Comparison of ENCODE assay signal across 1 cellular context in the genomic region with DNA sequence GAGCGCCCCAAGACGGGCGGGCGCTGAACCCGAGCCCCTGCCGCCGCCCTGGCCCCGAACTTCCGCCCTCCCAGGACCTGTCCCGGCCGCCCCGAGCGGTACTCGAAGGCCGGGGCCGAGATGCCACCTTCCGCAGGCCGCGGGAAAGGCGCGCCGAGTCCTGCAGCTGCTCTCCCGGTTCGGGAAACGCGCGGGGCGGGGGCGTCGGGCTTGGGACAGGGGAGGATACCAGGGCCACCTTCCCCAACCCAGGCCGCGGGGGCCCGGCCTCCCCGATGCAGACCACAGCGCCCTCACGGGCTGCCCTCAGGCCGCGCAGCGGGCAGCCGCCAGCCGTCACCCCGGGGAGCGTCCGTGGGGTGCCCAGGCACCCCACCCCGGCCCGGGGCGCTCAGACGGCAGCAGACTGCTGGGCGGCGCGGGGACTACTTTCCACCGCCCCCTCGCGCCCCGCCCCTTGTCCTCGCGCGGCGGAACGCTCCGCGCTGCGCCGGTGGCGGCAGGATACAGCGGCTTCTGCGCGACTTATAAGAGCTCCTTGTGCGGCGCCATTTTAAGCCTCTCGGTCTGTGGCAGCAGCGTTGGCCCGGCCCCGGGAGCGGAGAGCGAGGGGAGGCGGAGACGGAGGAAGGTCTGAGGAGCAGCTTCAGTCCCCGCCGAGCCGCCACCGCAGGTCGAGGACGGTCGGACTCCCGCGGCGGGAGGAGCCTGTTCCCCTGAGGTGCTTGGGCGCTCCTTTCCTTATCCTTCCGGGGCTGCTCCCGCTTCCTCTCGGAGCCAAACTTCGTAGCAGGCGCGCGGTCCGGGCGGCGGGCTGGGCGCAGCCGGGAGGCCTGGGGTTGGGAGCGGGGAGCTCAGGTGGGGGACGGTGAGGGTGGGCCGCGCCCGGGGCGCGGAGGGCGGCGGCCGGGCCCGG.
TF ChIP-seq lines count a peak whose summit lies in the region.

A gene (plus strand): TSS at position 556 of the 916 bp plus-strand sequence. CDS start 24,564 bp downstream, outside the sequence.

TF ChIP-seq in K562, 482 proteins besides CTCF, POLR2A, EP300 and RAD21 (continued from another document and continues in another):
- no peak for TF ChIP-seq CBFA2T2 (conservative IDR thresholded peaks at IDR 0.05)
- no peak for TF ChIP-seq ZNF3 (CRISPR knock-in tag; IDR thresholded peaks at IDR 0.05)
- TF ChIP-seq BRCA1 (IDR thresholded peaks at IDR 0.05): no peak
- TF ChIP-seq BRCA1 (CRISPR knock-in tag; IDR thresholded peaks at IDR 0.05): peak; percentile 48; the same call in 1 of the 2 replicates
- TF ChIP-seq MECOM (CRISPR knock-in tag; IDR thresholded peaks at IDR 0.05): no peak
- peak; percentile 69; the same call in 1 of the 2 replicates for TF ChIP-seq MED1 (CRISPR knock-in tag; IDR thresholded peaks at IDR 0.05; ENCODE audit: borderline replicate concordance)
- no peak; the same call in 1 of the 2 replicates for TF ChIP-seq ZBTB1 (CRISPR knock-in tag; IDR thresholded peaks at IDR 0.05; ENCODE audit: borderline replicate concordance, low read depth)
- no peak for TF ChIP-seq HDGF (IDR thresholded peaks at IDR 0.05)
- TF ChIP-seq POLR2H (tag; IDR thresholded peaks at IDR 0.05; ENCODE audit: low read depth): peak; percentile 95
- TF ChIP-seq, protein P1, sequence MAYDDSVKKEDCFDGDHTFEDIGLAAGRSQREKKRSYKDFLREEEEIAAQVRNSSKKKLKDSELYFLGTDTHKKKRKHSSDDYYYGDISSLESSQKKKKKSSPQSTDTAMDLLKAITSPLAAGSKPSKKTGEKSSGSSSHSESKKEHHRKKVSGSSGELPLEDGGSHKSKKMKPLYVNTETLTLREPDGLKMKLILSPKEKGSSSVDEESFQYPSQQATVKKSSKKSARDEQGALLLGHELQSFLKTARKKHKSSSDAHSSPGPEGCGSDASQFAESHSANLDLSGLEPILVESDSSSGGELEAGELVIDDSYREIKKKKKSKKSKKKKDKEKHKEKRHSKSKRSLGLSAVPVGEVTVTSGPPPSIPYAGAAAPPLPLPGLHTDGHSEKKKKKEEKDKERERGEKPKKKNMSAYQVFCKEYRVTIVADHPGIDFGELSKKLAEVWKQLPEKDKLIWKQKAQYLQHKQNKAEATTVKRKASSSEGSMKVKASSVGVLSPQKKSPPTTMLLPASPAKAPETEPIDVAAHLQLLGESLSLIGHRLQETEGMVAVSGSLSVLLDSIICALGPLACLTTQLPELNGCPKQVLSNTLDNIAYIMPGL (CRISPR knock-in tag; IDR thresholded peaks at IDR 0.05): peak; percentile 76
- no peak for TF ChIP-seq HNRNPH1 (optimal IDR thresholded peaks at IDR 0.05; ENCODE audit: low read depth, low read length)
- TF ChIP-seq TCF7 (IDR thresholded peaks at IDR 0.05; ENCODE audit: borderline replicate concordance): peak; percentile 45; the same call in 1 of the 2 replicates
- TF ChIP-seq ZNF175 (CRISPR knock-in tag; IDR thresholded peaks at IDR 0.05; ENCODE audit: low read depth): no peak
- TF ChIP-seq, protein P2, sequence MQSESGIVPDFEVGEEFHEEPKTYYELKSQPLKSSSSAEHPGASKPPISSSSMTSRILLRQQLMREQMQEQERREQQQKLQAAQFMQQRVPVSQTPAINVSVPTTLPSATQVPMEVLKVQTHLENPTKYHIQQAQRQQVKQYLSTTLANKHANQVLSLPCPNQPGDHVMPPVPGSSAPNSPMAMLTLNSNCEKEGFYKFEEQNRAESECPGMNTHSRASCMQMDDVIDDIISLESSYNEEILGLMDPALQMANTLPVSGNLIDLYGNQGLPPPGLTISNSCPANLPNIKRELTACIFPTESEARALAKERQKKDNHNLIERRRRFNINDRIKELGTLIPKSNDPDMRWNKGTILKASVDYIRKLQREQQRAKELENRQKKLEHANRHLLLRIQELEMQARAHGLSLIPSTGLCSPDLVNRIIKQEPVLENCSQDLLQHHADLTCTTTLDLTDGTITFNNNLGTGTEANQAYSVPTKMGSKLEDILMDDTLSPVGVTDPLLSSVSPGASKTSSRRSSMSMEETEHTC (IDR thresholded peaks at IDR 0.05): 0 out of 2 replicates have a peak, but pooled peaks have one; percentile 27
- TF ChIP-seq PHF21A (IDR thresholded peaks at IDR 0.05; ENCODE audit: borderline replicate concordance, low read depth): peak; percentile 86; the same call in 1 of the 2 replicates
- TF ChIP-seq, protein P3, sequence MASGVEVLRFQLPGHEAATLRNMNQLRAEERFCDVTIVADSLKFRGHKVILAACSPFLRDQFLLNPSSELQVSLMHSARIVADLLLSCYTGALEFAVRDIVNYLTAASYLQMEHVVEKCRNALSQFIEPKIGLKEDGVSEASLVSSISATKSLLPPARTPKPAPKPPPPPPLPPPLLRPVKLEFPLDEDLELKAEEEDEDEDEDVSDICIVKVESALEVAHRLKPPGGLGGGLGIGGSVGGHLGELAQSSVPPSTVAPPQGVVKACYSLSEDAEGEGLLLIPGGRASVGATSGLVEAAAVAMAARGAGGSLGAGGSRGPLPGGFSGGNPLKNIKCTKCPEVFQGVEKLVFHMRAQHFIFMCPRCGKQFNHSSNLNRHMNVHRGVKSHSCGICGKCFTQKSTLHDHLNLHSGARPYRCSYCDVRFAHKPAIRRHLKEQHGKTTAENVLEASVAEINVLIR (CRISPR knock-in tag; IDR thresholded peaks at IDR 0.05): 0 out of 2 replicates have a peak, but pooled peaks have one; percentile 45
- TF ChIP-seq, protein P4, sequence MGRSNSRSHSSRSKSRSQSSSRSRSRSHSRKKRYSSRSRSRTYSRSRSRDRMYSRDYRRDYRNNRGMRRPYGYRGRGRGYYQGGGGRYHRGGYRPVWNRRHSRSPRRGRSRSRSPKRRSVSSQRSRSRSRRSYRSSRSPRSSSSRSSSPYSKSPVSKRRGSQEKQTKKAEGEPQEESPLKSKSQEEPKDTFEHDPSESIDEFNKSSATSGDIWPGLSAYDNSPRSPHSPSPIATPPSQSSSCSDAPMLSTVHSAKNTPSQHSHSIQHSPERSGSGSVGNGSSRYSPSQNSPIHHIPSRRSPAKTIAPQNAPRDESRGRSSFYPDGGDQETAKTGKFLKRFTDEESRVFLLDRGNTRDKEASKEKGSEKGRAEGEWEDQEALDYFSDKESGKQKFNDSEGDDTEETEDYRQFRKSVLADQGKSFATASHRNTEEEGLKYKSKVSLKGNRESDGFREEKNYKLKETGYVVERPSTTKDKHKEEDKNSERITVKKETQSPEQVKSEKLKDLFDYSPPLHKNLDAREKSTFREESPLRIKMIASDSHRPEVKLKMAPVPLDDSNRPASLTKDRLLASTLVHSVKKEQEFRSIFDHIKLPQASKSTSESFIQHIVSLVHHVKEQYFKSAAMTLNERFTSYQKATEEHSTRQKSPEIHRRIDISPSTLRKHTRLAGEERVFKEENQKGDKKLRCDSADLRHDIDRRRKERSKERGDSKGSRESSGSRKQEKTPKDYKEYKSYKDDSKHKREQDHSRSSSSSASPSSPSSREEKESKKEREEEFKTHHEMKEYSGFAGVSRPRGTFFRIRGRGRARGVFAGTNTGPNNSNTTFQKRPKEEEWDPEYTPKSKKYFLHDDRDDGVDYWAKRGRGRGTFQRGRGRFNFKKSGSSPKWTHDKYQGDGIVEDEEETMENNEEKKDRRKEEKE (IDR thresholded peaks at IDR 0.05; ENCODE audit: borderline replicate concordance in 1 of 2, control insufficient read depth in 1 of 2, low read depth in 2 of 2, low read length in 1 of 2): 0 out of 4 replicates have a peak, but pooled peaks of 1 of the 2 experiments have one; percentile 53
- TF ChIP-seq ZNF778 (CRISPR knock-in tag; IDR thresholded peaks at IDR 0.05): no peak
- TF ChIP-seq, protein P5, sequence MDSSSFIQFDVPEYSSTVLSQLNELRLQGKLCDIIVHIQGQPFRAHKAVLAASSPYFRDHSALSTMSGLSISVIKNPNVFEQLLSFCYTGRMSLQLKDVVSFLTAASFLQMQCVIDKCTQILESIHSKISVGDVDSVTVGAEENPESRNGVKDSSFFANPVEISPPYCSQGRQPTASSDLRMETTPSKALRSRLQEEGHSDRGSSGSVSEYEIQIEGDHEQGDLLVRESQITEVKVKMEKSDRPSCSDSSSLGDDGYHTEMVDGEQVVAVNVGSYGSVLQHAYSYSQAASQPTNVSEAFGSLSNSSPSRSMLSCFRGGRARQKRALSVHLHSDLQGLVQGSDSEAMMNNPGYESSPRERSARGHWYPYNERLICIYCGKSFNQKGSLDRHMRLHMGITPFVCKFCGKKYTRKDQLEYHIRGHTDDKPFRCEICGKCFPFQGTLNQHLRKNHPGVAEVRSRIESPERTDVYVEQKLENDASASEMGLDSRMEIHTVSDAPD (CRISPR knock-in tag; IDR thresholded peaks at IDR 0.05): no peak
- TF ChIP-seq U2AF1 (optimal IDR thresholded peaks at IDR 0.05; ENCODE audit: low read depth, low read length): peak; percentile 99
- no peak for TF ChIP-seq ZNF121 (CRISPR knock-in tag; conservative IDR thresholded peaks at IDR 0.05)
- peak; percentile 59 for TF ChIP-seq BRD9 (IDR thresholded peaks at IDR 0.05; ENCODE audit: low read depth, partially characterized antibody)
- TF ChIP-seq, protein P6, sequence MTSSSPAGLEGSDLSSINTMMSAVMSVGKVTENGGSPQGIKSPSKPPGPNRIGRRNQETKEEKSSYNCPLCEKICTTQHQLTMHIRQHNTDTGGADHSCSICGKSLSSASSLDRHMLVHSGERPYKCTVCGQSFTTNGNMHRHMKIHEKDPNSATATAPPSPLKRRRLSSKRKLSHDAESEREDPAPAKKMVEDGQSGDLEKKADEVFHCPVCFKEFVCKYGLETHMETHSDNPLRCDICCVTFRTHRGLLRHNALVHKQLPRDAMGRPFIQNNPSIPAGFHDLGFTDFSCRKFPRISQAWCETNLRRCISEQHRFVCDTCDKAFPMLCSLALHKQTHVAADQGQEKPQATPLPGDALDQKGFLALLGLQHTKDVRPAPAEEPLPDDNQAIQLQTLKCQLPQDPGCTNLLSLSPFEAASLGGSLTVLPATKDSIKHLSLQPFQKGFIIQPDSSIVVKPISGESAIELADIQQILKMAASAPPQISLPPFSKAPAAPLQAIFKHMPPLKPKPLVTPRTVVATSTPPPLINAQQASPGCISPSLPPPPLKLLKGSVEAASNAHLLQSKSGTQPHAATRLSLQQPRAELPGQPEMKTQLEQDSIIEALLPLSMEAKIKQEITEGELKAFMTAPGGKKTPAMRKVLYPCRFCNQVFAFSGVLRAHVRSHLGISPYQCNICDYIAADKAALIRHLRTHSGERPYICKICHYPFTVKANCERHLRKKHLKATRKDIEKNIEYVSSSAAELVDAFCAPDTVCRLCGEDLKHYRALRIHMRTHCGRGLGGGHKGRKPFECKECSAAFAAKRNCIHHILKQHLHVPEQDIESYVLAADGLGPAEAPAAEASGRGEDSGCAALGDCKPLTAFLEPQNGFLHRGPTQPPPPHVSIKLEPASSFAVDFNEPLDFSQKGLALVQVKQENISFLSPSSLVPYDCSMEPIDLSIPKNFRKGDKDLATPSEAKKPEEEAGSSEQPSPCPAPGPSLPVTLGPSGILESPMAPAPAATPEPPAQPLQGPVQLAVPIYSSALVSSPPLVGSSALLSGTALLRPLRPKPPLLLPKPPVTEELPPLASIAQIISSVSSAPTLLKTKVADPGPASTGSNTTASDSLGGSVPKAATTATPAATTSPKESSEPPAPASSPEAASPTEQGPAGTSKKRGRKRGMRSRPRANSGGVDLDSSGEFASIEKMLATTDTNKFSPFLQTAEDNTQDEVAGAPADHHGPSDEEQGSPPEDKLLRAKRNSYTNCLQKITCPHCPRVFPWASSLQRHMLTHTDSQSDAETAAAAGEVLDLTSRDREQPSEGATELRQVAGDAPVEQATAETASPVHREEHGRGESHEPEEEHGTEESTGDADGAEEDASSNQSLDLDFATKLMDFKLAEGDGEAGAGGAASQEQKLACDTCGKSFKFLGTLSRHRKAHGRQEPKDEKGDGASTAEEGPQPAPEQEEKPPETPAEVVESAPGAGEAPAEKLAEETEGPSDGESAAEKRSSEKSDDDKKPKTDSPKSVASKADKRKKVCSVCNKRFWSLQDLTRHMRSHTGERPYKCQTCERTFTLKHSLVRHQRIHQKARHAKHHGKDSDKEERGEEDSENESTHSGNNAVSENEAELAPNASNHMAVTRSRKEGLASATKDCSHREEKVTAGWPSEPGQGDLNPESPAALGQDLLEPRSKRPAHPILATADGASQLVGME (CRISPR knock-in tag; IDR thresholded peaks at IDR 0.05): peak; percentile 92
- peak; percentile 96 for TF ChIP-seq CTBP1 (IDR thresholded peaks at IDR 0.05; ENCODE audit: borderline replicate concordance)
- TF ChIP-seq KDM1A (IDR thresholded peaks at IDR 0.05): peak; percentile 32 to 34; a peak in 1 of 4 replicates
- 0 out of 2 replicates have a peak, but pooled peaks have one; percentile 29 for TF ChIP-seq ZNF212 (CRISPR knock-in tag; IDR thresholded peaks at IDR 0.05)
- TF ChIP-seq NCOA4 (IDR thresholded peaks at IDR 0.05; ENCODE audit: partially characterized antibody): no peak
- no peak for TF ChIP-seq ZNF75A (CRISPR knock-in tag; IDR thresholded peaks at IDR 0.05)
- TF ChIP-seq ARNT (IDR thresholded peaks at IDR 0.05): no peak
- no peak; the same call in 1 of the 2 replicates for TF ChIP-seq NR4A1 (CRISPR knock-in tag; IDR thresholded peaks at IDR 0.05)
- peak; percentile 77 for TF ChIP-seq NR4A1 (tag; IDR thresholded peaks at IDR 0.05)
- TF ChIP-seq, protein P7, sequence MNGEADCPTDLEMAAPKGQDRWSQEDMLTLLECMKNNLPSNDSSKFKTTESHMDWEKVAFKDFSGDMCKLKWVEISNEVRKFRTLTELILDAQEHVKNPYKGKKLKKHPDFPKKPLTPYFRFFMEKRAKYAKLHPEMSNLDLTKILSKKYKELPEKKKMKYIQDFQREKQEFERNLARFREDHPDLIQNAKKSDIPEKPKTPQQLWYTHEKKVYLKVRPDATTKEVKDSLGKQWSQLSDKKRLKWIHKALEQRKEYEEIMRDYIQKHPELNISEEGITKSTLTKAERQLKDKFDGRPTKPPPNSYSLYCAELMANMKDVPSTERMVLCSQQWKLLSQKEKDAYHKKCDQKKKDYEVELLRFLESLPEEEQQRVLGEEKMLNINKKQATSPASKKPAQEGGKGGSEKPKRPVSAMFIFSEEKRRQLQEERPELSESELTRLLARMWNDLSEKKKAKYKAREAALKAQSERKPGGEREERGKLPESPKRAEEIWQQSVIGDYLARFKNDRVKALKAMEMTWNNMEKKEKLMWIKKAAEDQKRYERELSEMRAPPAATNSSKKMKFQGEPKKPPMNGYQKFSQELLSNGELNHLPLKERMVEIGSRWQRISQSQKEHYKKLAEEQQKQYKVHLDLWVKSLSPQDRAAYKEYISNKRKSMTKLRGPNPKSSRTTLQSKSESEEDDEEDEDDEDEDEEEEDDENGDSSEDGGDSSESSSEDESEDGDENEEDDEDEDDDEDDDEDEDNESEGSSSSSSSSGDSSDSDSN (IDR thresholded peaks at IDR 0.05; ENCODE audit: borderline replicate concordance in 1 of 2, low read depth in 2 of 2, low read length in 2 of 2): peak; percentile 85 to 89; a peak in 3 of 4 replicates
- no peak for TF ChIP-seq MAFG (tag; conservative IDR thresholded peaks at IDR 0.05)
- no peak for TF ChIP-seq SLC30A9 (CRISPR knock-in tag; IDR thresholded peaks at IDR 0.05)
- no peak for TF ChIP-seq ARID2 (IDR thresholded peaks at IDR 0.05)
